In genomic region chr2:241891988-241892298, GRCh38 we compare ENCODE assay signal across 17 cellular contexts. TPM values are rescaled to one million over a fixed set of nuclear protein-coding genes. Genes with fewer than 3 reads are reported as not detected.
DNase-seq lines count a peak whose midpoint lies in the region; ATAC-seq and TF ChIP-seq lines count a peak whose summit lies in the region.
"Had no signal": no experiment of that assay in that cellular context is flagged by ENCODE, and none has a peak within 500 bp of the region (broad histone marks: within the 10 kb centered on the region; RNA-seq: fewer than 3 reads in every experiment).

No MANE protein-coding gene starts in this region.

- H3K4me1 ChIP-seq in Panc1 (ENCODE audit: control insufficient read depth, insufficient read depth, low read length) (peaks cover 43% of the 10 kb centered on the region), smooth muscle cell (ENCODE audit: low read depth) (no peaks in the 10 kb centered on the region)
- H3K4me1 ChIP-seq: SJSA1 had no signal

- no peaks in the 10 kb centered on the region for H3K27me3 ChIP-seq in Panc1 (ENCODE audit: control insufficient read depth, insufficient read depth, low read length)
- H3K27me3 ChIP-seq in smooth muscle cell (ENCODE audit: low read depth) = no peaks in the 10 kb centered on the region
- H3K27me3 ChIP-seq: BE2C, SJSA1 had no signal

- peak overlapping the region; percentile 57 for H3K27ac ChIP-seq in Panc1 (ENCODE audit: low read length)
- H3K27ac ChIP-seq in smooth muscle cell (ENCODE audit: low read depth) = no peak overlapping the region
- H3K27ac ChIP-seq: SJSA1 had no signal

- POLR2A ChIA-PET in Panc1 (lab: Charles Lee) = no interaction called here

- H2AFZ ChIP-seq in smooth muscle cell (ENCODE audit: low read depth) = no peak overlapping the region

- DNase-seq in NCI-H510A treated with DMSO at 0.1 percent for 48 hours (lab: John Stamatoyannopoulos, UW) = peak; percentile 36
- no peak for DNase-seq in NCI-H510A (lab: John Stamatoyannopoulos, UW)
- DNase-seq in Panc1 (ENCODE audit: low read depth, low spot score) = no peak
- no peak for DNase-seq in left lobe of liver (ENCODE audit: low spot score)
- no peak for DNase-seq in smooth muscle cell (lab: John Stamatoyannopoulos, UW; ENCODE audit: unreplicated experiment)
- no peak for DNase-seq in activated gamma-delta T cell treated with Interleukin-2 at 50 U/mL for 16 hours
- DNase-seq: 8988T; CD8-positive, alpha-beta T cell; NCI-H1436 treated with DMSO at 0.1 percent for 48 hours; NCI-H526; NK-92 treated with Interleukin-12 subunit alpha and Interleukin-12 subunit beta, amount 100 ng/mL, for 24 hours; RPMI8226 had no signal

- no peaks in the 10 kb centered on the region for H3K36me3 ChIP-seq in Panc1 (ENCODE audit: control insufficient read depth, insufficient read depth, low read length)
- no peaks in the 10 kb centered on the region for H3K36me3 ChIP-seq in smooth muscle cell (ENCODE audit: low read depth)
- H3K36me3 ChIP-seq: BE2C, SJSA1 had no signal

- intact Hi-C loops in Panc1 (cut with micrococcal nuclease; ENCODE audit: unreplicated experiment) = no loop called here

- ATAC-seq in Panc1 = no peak
- ATAC-seq in left lobe of liver = peak; percentile 30
- ATAC-seq in GM19452 (IDR thresholded peaks at IDR 0.05; ENCODE audit: unreplicated experiment) = no peak
- no peak for ATAC-seq in HG03108 (IDR thresholded peaks at IDR 0.05; ENCODE audit: unreplicated experiment)
- ATAC-seq: CD8-positive, alpha-beta T cell had no signal

- TF ChIP-seq CTCF in Panc1 (IDR thresholded peaks at IDR 0.05) = no peak
- no peak for TF ChIP-seq CTCF in smooth muscle cell (IDR thresholded peaks at IDR 0.05; ENCODE audit: borderline replicate concordance, insufficient read depth, poor library complexity, severe bottlenecking)

- H3K9me3 ChIP-seq in Panc1 (ENCODE audit: control insufficient read depth, insufficient read depth, low read depth, low read length) (no peaks in the 10 kb centered on the region), smooth muscle cell (replicated peaks; ENCODE audit: low read depth) (no peaks in the 10 kb centered on the region)
- H3K9me3 ChIP-seq: BE2C, SJSA1 had no signal

- no peaks in the 10 kb centered on the region for H3F3A ChIP-seq in smooth muscle cell (ENCODE audit: low read depth)

- H3K79me2 ChIP-seq in smooth muscle cell (ENCODE audit: low read depth) = no peaks in the 10 kb centered on the region

- H3K9ac ChIP-seq in smooth muscle cell (ENCODE audit: low read depth) = no peak overlapping the region

- CTCF ChIA-PET in Panc1 (lab: Charles Lee) = no interaction called here

- H4K20me1 ChIP-seq in smooth muscle cell (ENCODE audit: low read depth) = peaks cover 12% of the 10 kb centered on the region

- H3K4me3 ChIP-seq in Panc1 (ENCODE audit: low read depth in 2 of 2, low read length in 2 of 2) (no peak overlapping the region), smooth muscle cell (no peak overlapping the region)
- H3K4me3 ChIP-seq: K562, SJSA1 had no signal

- H3K4me2 ChIP-seq in smooth muscle cell = peak overlapping the region; percentile 1

- WGBS in smooth muscle cell (ENCODE audit: low lambda C conversion rate) = 90% methylated on average over 3 of the region's 3 CpGs

- BruUV-seq in Panc1 (replicated peaks; lab: Mats Ljungman, UMichigan) = no TSS peak

- in situ Hi-C loops in Panc1 (cut with HindIII; ENCODE audit: low pct_unique_long_range_greater_than_20kb, low sequenced_read_pairs) = no loop called here

RNA-seq across cellular contexts. Expression of gene RTP5, which starts 22.4 kb away (rescaled TPM):
- not detected for total RNA-seq in Panc1 (2021; ENCODE audit: unreplicated experiment)
- not detected for polyA plus RNA-seq in Panc1 (2012; ENCODE audit: insufficient read length)
- total RNA-seq in left lobe of liver = not detected
- not detected in 2 replicates for total RNA-seq in smooth muscle cell
- not detected in 2 replicates for polyA plus RNA-seq in smooth muscle cell
- total RNA-seq: K562, SJSA1 had no signal
- polyA plus RNA-seq: K562 had no signal

RNA-seq across cellular contexts. Expression of gene PDCD1, which starts 33.2 kb away (rescaled TPM):
- total RNA-seq in Panc1 (2021; ENCODE audit: unreplicated experiment) (0.15 TPM), left lobe of liver (0.18 TPM), smooth muscle cell (not detected in 2 replicates)
- 0.29 TPM for polyA plus RNA-seq in Panc1 (2012; ENCODE audit: insufficient read length)
- 0.12 TPM in 1 of 2 replicates, not detected in the other for polyA plus RNA-seq in smooth muscle cell
- total RNA-seq: SJSA1 had no signal
